In the genomic region with DNA sequence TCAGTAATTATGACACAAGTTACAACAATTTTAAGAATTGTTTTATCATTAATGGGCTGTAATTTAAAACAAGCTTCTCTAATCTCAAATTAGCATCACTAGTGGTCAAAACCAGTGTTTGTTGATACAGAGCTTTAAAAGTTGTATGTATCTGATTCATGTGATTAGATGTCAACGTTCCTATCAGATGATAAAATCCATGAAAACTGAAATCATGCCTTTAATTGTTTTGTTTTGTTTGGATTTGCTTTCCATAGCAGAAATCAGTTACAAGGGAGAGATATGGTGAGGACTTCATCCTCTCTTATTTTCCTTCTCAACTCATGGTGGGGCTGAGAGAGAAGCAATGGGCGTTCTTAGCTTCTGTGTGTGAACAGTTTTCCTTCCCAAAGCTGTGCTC, we compare ENCODE assay signal across 26 cellular contexts.
"Had no signal": no experiment of that assay in that cellular context is flagged by ENCODE, and none has a peak within 500 bp of the region (broad histone marks: within the 10 kb centered on the region; RNA-seq: fewer than 3 reads in every experiment).

No MANE protein-coding gene starts in this region.

- DNase-seq: effector memory CD8-positive, alpha-beta T cell; erythroblast; esophagus squamous epithelium; foreskin keratinocyte; heart left ventricle; left cardiac atrium; left lung; mesenchymal stem cell; mucosa of descending colon; naive B cell; pancreas; right lobe of liver; small intestine; stimulated activated CD4-positive, alpha-beta T cell treated with anti-CD3 and anti-CD28 coated beads, Interleukin-1b, Interleukin-23, amount 100 ng/mL, for 48 hours; stimulated activated CD4-positive, alpha-beta T cell treated with anti-CD3 and anti-CD28 coated beads, Interleukin-4, amount 100 ng/mL, for 1 hour; stimulated activated CD8-positive, alpha-beta memory T cell treated with anti-CD3 and anti-CD28 coated beads, Interleukin-4, amount 100 ng/mL, for 48 hours; stimulated activated naive CD4-positive, alpha-beta T cell treated with Interleukin-2 at 50 U/mL for 16 hours; stomach; thyroid gland; trophoblast cell had no signal

- H3K27ac Mint-ChIP-seq: effector memory CD8-positive, alpha-beta T cell; mesothelial cell of epicardium; naive B cell; natural killer cell treated with Interleukin-12 subunit alpha and Interleukin-12 subunit beta and Interleukin-15 and Interleukin-18, amount 100 ng/mL, for 72 hours; progenitor cell of endocrine pancreas had no signal

- H3K36me3 Mint-ChIP-seq: mesothelial cell of epicardium, naive B cell had no signal

- H3K4me1 Mint-ChIP-seq: mesothelial cell of epicardium, naive B cell, neural crest cell had no signal

- H3K9me3 Mint-ChIP-seq: mesothelial cell of epicardium, neural crest cell had no signal

- H3K27me3 Mint-ChIP-seq: effector memory CD8-positive, alpha-beta T cell; naive B cell; natural killer cell treated with Interleukin-12 subunit alpha and Interleukin-12 subunit beta and Interleukin-15 and Interleukin-18, amount 100 ng/mL, for 72 hours; progenitor cell of endocrine pancreas had no signal

- ATAC-seq: effector memory CD8-positive, alpha-beta T cell; foreskin keratinocyte; gastroesophageal sphincter; heart left ventricle; left cardiac atrium; left lung; mucosa of descending colon; natural killer cell treated with Interleukin-12 subunit alpha and Interleukin-12 subunit beta and Interleukin-15 and Interleukin-18, amount 100 ng/mL, for 72 hours; pancreas; right lobe of liver had no signal

- H3K4me3 Mint-ChIP-seq: effector memory CD8-positive, alpha-beta T cell; mesothelial cell of epicardium; naive B cell; natural killer cell treated with Interleukin-12 subunit alpha and Interleukin-12 subunit beta and Interleukin-15 and Interleukin-18, amount 100 ng/mL, for 72 hours; neural crest cell had no signal

- FAIRE-seq: endometrium, pancreas, small intestine had no signal
